8 cellular contexts compared by ENCODE assay signal in genomic region chr12:49098035-49098451, GRCh38. TPM values are rescaled to one million over a fixed set of nuclear protein-coding genes. Genes with fewer than 3 reads are reported as not detected.
A peak's percentile ranks its signal among the peaks of the same experiment; 100 is the strongest.
DNase-seq lines count a peak whose midpoint lies in the region; ATAC-seq and TF ChIP-seq lines count a peak whose summit lies in the region.

No MANE protein-coding gene starts in this region.

- peak; percentile 79 for TF ChIP-seq CTCF in GM20000 (IDR thresholded peaks at IDR 0.05; ENCODE audit: extremely low read depth, missing control alignments)
- peak; percentile 59 to 91 (median 80) for TF ChIP-seq CTCF in spleen (IDR thresholded peaks at IDR 0.05 in 8 of 11, conservative IDR thresholded peaks at IDR 0.05 in 3 of 11)

- H3K4me3 Mint-ChIP-seq in activated naive CD4-positive, alpha-beta T cell treated with anti-CD3 and anti-CD28 coated beads, Interleukin-2, amount 50 U/mL, for 24 hours, result no peak overlapping the region

- peak; percentile 57 for DNase-seq in Ammon's horn (ENCODE audit: low spot score)
- peak; percentile 76 for DNase-seq in GM20000 (ENCODE audit: low spot score)
- DNase-seq in SK-N-DZ (ENCODE audit: low spot score), result peak; percentile 58
- peak in 2 of 3 donors; percentile 28 to 70 for DNase-seq in right cardiac atrium
- DNase-seq in spleen, result peak; percentile 81
- no peak for DNase-seq in SKM-1 treated with dmso at 0.1 percent for 144 hours (lab: John Stamatoyannopoulos, UW; ENCODE audit: unreplicated experiment)
- DNase-seq in amniotic stem cell (lab: John Stamatoyannopoulos, UW), result no peak

- peaks cover 0 to 79% (median 62%) of the 10 kb centered on the region in 6 donors for H3K36me3 ChIP-seq in spleen

- H3K9me3 Mint-ChIP-seq in activated naive CD4-positive, alpha-beta T cell treated with anti-CD3 and anti-CD28 coated beads, Interleukin-2, amount 50 U/mL, for 24 hours, result no peaks in the 10 kb centered on the region

- H3K4me1 ChIP-seq in right cardiac atrium (ENCODE audit: control insufficient read depth, insufficient read depth, low read length) (peaks cover 5% of the 10 kb centered on the region), spleen (peaks cover 15 to 24% (median 20%) of the 10 kb centered on the region in 6 donors)

- peaks cover 3% of the 10 kb centered on the region for H3K36me3 Mint-ChIP-seq in activated naive CD4-positive, alpha-beta T cell treated with anti-CD3 and anti-CD28 coated beads, Interleukin-2, amount 50 U/mL, for 24 hours

- no peak for ATAC-seq in right cardiac atrium

- TF ChIP-seq POLR2A in spleen (IDR thresholded peaks at IDR 0.05), result no peak

- H3K27me3 ChIP-seq in right cardiac atrium (ENCODE audit: control insufficient read depth, insufficient read depth) (no peaks in the 10 kb centered on the region), spleen (replicated peaks in 1 of 7) (peaks cover 3 to 21% (median 20%) of the 10 kb centered on the region in 7 donors)

- H3K4me1 Mint-ChIP-seq in activated naive CD4-positive, alpha-beta T cell treated with anti-CD3 and anti-CD28 coated beads, Interleukin-2, amount 50 U/mL, for 24 hours, result peaks cover 16% of the 10 kb centered on the region

- H3K4me3 ChIP-seq in right cardiac atrium (ENCODE audit: low read length) (no peak overlapping the region), spleen (no peak overlapping the region)

- H3K27me3 Mint-ChIP-seq in activated naive CD4-positive, alpha-beta T cell treated with anti-CD3 and anti-CD28 coated beads, Interleukin-2, amount 50 U/mL, for 24 hours, result peaks cover 10% of the 10 kb centered on the region

- peak overlapping the region; percentile 30 for H3K27ac Mint-ChIP-seq in activated naive CD4-positive, alpha-beta T cell treated with anti-CD3 and anti-CD28 coated beads, Interleukin-2, amount 50 U/mL, for 24 hours

- 53% methylated on average over 4 of the region's 4 CpGs for WGBS in right cardiac atrium
- 52 to 81% (median 69%) methylated on average over 4 of the region's 4 CpGs for WGBS in spleen, 5 donors

- intact Hi-C loops in right cardiac atrium (cut with DNase I) (no loop called here), spleen (cut with DNase I; ENCODE audit: low total_unique reads) (no loop called here)

- H3K9me3 ChIP-seq in right cardiac atrium (ENCODE audit: control insufficient read depth, low read length) (no peaks in the 10 kb centered on the region), spleen (no peaks in the 10 kb centered on the region)

- H3K27ac ChIP-seq in right cardiac atrium (ENCODE audit: low read length), result no peak overlapping the region
- no peak overlapping the region for H3K27ac ChIP-seq in spleen

RNA-seq across cellular contexts. Expression of gene DHH, which starts 3.4 kb away (rescaled TPM):
- 0.21 TPM in 1 of 2 replicates, not detected in the other for polyA plus RNA-seq in SK-N-DZ (2014; cell fraction: cytosol; rRNA removed)
- polyA plus RNA-seq in SK-N-DZ (2014; cell fraction: nucleus; rRNA removed), result 0.47 and 1.3 TPM in 2 replicates
- 1 to 10 TPM in 1 of 4 donors, under 1 TPM in 3; 0.35 to 1.7 (median 0.68) TPM for total RNA-seq in right cardiac atrium
- polyA plus RNA-seq in right cardiac atrium, result 0.54 TPM
- total RNA-seq in spleen, result 1 to 10 TPM in 3 of 7 donors, under 1 TPM in 4; 0.33 to 2.6 (median 0.79) TPM
- polyA plus RNA-seq in spleen, result under 1 TPM; 0.09 to 0.74 (median 0.59) TPM

RNA-seq across cellular contexts. Expression of gene LMBR1L, which starts 12.6 kb away (rescaled TPM):
- 39.9 and 61.0 TPM in 2 replicates for polyA plus RNA-seq in SK-N-DZ (2014; cell fraction: cytosol; rRNA removed)
- 254 and 255 TPM in 2 replicates for polyA plus RNA-seq in SK-N-DZ (2014; cell fraction: nucleus; rRNA removed)
- 10 to 100 TPM; 26.7 to 45.3 (median 34.6) TPM for total RNA-seq in right cardiac atrium
- 25.6 TPM for polyA plus RNA-seq in right cardiac atrium
- total RNA-seq in spleen, result 100 to 1,000 TPM in 2 of 7 donors, 10 to 100 TPM in 5; 60.3 to 108 (median 85.8) TPM
- 10 to 100 TPM; 44.1 to 78.0 (median 61.2) TPM for polyA plus RNA-seq in spleen

RNA-seq across cellular contexts. Expression of gene RHEBL1, which starts 28.3 kb away (rescaled TPM):
- polyA plus RNA-seq in SK-N-DZ (2014; cell fraction: cytosol; rRNA removed), result 14.2 and 19.6 TPM in 2 replicates
- 14.3 and 15.4 TPM in 2 replicates for polyA plus RNA-seq in SK-N-DZ (2014; cell fraction: nucleus; rRNA removed)
- total RNA-seq in right cardiac atrium (under 1 TPM in 2 of 4 donors, not detected in 2; 0.21 to 0.31 TPM), spleen (1 to 10 TPM; 2.0 to 4.3 (median 2.5) TPM)
- polyA plus RNA-seq in right cardiac atrium (0.59 TPM), spleen (1 to 10 TPM; 3.9 to 6.7 (median 5.5) TPM)

RNA-seq across cellular contexts. Expression of gene TUBA1B, which starts 33.2 kb away (rescaled TPM):
- 4,089 and 4,487 TPM in 2 replicates for polyA plus RNA-seq in SK-N-DZ (2014; cell fraction: cytosol; rRNA removed)
- 1,364 and 1,619 TPM in 2 replicates for polyA plus RNA-seq in SK-N-DZ (2014; cell fraction: nucleus; rRNA removed)
- total RNA-seq in right cardiac atrium (100 to 1,000 TPM; 170 to 515 (median 413) TPM), spleen (100 to 1,000 TPM; 326 to 706 (median 476) TPM)
- polyA plus RNA-seq in right cardiac atrium (395 TPM), spleen (100 to 1,000 TPM; 231 to 582 (median 476) TPM)

RNA-seq across cellular contexts. Expression of gene KMT2D, which starts 37.4 kb away (rescaled TPM):
- polyA plus RNA-seq in SK-N-DZ (2014; cell fraction: cytosol; rRNA removed), result 19.0 and 23.0 TPM in 2 replicates
- 28.8 and 36.1 TPM in 2 replicates for polyA plus RNA-seq in SK-N-DZ (2014; cell fraction: nucleus; rRNA removed)
- total RNA-seq in right cardiac atrium (10 to 100 TPM; 38.8 to 53.5 (median 46.2) TPM), spleen (100 to 1,000 TPM; 115 to 172 (median 163) TPM)
- polyA plus RNA-seq in right cardiac atrium (43.1 TPM), spleen (10 to 100 TPM in 1 of 3 donors, 1 to 10 TPM in 2; 5.1 to 42.1 (median 6.0) TPM)

Comparison
In these comparisons a context has a peak if more than half of its experiments do, and no peak if none do; other contexts are left out.
1. DNase-seq: peak in Ammon's horn (single experiment), GM20000 (single experiment), SK-N-DZ (single experiment), right cardiac atrium (2 of 3) and spleen (single experiment); none in SKM-1 treated with dmso at 0.1 percent for 144 hours (single experiment) and amniotic stem cell (single experiment).